ENCODE assay signal across 1 cellular context in the genomic region with DNA sequence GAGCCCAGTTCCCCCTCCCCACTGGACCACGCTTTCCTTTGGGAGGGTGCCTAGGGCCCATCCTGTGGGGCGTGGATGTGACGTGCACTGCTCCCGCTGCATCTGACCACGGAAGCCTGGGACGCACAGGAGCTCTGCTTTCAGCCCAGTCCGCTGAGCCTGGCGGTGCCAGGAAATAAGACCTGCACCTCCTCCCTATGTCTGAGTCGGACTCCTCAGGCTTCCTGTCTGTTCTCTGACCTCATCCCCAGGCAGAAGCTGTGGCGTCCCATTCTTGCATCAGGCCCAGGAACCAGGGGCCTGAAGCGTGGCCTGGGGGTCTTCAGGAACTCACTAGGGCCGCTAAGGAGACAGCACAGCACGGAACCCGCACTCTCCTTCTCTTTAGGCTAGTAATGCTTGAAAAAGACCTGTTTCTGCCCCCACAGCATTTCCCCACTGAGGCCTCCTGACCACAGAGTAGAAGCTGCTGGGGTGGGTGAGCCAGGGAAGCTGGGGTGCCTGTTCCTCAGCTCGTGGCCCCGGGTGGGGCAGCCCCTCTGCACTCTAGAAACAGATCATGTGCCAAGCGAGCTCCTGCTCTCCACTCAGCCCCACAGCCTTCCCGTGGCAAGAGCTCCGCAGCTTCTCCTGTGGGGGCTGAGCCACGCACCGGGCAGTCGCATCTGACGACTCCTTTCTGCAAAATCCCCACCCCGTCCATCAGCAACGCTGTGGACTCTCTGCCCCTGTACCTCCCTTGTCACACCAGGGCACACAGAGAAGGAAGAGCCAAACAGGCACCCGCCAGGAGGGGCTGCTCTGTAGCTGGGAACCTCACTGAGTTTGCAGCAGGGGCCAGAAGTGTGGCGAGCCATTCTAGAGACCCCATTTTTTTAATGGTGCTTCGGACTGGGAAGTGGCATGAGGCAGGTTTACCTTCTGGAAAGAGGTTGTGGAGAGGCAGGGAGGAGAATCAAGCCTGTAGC.
TF ChIP-seq lines count a peak whose summit lies in the region.

No MANE protein-coding gene starts in this region.

TF ChIP-seq in SK-N-SH, 30 proteins besides CTCF, POLR2A, EP300 and RAD21:
- TF ChIP-seq, protein P1, sequence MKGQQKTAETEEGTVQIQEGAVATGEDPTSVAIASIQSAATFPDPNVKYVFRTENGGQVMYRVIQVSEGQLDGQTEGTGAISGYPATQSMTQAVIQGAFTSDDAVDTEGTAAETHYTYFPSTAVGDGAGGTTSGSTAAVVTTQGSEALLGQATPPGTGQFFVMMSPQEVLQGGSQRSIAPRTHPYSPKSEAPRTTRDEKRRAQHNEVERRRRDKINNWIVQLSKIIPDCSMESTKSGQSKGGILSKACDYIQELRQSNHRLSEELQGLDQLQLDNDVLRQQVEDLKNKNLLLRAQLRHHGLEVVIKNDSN (IDR thresholded peaks at IDR 0.05; ENCODE audit: borderline replicate concordance, low read depth) = no peak
- TF ChIP-seq, protein P2, sequence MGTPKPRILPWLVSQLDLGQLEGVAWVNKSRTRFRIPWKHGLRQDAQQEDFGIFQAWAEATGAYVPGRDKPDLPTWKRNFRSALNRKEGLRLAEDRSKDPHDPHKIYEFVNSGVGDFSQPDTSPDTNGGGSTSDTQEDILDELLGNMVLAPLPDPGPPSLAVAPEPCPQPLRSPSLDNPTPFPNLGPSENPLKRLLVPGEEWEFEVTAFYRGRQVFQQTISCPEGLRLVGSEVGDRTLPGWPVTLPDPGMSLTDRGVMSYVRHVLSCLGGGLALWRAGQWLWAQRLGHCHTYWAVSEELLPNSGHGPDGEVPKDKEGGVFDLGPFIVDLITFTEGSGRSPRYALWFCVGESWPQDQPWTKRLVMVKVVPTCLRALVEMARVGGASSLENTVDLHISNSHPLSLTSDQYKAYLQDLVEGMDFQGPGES (IDR thresholded peaks at IDR 0.05; ENCODE audit: low read depth, low read length) = no peak
- TF ChIP-seq RFX5 (IDR thresholded peaks at IDR 0.05; ENCODE audit: low read length) (no peak), EZH2phosphoT487 (IDR thresholded peaks at IDR 0.05; ENCODE audit: borderline replicate concordance, low read depth) (no peak), GABPA (IDR thresholded peaks at IDR 0.05; ENCODE audit: low read depth) (peak; percentile 29; the same call in 1 of the 2 replicates), TCF12 (IDR thresholded peaks at IDR 0.05) (no peak), TAF1 (IDR thresholded peaks at IDR 0.05; ENCODE audit: borderline replicate concordance, low read depth, low read length) (no peak), SIN3A (IDR thresholded peaks at IDR 0.05; ENCODE audit: borderline replicate concordance, low read depth, low read length) (no peak), NFIC (IDR thresholded peaks at IDR 0.05; ENCODE audit: borderline replicate concordance) (peak; percentile 30; the same call in 1 of the 2 replicates), POLR2AphosphoS5 (IDR thresholded peaks at IDR 0.05; ENCODE audit: low read depth, low read length) (no peak), RCOR1 (IDR thresholded peaks at IDR 0.05; ENCODE audit: low read length) (no peak), FOXM1 (IDR thresholded peaks at IDR 0.05; ENCODE audit: low read depth) (no peak), SMC3 (IDR thresholded peaks at IDR 0.05; ENCODE audit: low read depth, low read length) (no peak), FOXJ3 (CRISPR knock-in tag; IDR thresholded peaks at IDR 0.05) (no peak), TEAD4 (IDR thresholded peaks at IDR 0.05; ENCODE audit: borderline replicate concordance, insufficient read depth) (no peak), FOSL2 (IDR thresholded peaks at IDR 0.05; ENCODE audit: borderline replicate concordance, low read depth) (no peak), MEF2A (IDR thresholded peaks at IDR 0.05; ENCODE audit: borderline replicate concordance, low read depth) (no peak), CHD2 (IDR thresholded peaks at IDR 0.05; ENCODE audit: low read length, partially characterized antibody) (no peak), RXRA (IDR thresholded peaks at IDR 0.05; ENCODE audit: borderline replicate concordance, low read depth) (no peak), ELF1 (IDR thresholded peaks at IDR 0.05) (0 out of 2 replicates have a peak, but pooled peaks have one; percentile 41), YY1 (IDR thresholded peaks at IDR 0.05; ENCODE audit: low read depth) (no peak), NRF1 (IDR thresholded peaks at IDR 0.05; ENCODE audit: low read depth, low read length) (no peak), GATA2 (CRISPR knock-in tag; IDR thresholded peaks at IDR 0.05) (no peak), JUND (IDR thresholded peaks at IDR 0.05) (no peak)
- TF ChIP-seq, protein P3, sequence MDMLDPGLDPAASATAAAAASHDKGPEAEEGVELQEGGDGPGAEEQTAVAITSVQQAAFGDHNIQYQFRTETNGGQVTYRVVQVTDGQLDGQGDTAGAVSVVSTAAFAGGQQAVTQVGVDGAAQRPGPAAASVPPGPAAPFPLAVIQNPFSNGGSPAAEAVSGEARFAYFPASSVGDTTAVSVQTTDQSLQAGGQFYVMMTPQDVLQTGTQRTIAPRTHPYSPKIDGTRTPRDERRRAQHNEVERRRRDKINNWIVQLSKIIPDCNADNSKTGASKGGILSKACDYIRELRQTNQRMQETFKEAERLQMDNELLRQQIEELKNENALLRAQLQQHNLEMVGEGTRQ (IDR thresholded peaks at IDR 0.05; ENCODE audit: borderline replicate concordance, low read depth, low read length) = no peak
- TF ChIP-seq, protein P4, sequence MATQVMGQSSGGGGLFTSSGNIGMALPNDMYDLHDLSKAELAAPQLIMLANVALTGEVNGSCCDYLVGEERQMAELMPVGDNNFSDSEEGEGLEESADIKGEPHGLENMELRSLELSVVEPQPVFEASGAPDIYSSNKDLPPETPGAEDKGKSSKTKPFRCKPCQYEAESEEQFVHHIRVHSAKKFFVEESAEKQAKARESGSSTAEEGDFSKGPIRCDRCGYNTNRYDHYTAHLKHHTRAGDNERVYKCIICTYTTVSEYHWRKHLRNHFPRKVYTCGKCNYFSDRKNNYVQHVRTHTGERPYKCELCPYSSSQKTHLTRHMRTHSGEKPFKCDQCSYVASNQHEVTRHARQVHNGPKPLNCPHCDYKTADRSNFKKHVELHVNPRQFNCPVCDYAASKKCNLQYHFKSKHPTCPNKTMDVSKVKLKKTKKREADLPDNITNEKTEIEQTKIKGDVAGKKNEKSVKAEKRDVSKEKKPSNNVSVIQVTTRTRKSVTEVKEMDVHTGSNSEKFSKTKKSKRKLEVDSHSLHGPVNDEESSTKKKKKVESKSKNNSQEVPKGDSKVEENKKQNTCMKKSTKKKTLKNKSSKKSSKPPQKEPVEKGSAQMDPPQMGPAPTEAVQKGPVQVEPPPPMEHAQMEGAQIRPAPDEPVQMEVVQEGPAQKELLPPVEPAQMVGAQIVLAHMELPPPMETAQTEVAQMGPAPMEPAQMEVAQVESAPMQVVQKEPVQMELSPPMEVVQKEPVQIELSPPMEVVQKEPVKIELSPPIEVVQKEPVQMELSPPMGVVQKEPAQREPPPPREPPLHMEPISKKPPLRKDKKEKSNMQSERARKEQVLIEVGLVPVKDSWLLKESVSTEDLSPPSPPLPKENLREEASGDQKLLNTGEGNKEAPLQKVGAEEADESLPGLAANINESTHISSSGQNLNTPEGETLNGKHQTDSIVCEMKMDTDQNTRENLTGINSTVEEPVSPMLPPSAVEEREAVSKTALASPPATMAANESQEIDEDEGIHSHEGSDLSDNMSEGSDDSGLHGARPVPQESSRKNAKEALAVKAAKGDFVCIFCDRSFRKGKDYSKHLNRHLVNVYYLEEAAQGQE (IDR thresholded peaks at IDR 0.05; ENCODE audit: low read depth, low read length) = no peak
- TF ChIP-seq, protein P5, sequence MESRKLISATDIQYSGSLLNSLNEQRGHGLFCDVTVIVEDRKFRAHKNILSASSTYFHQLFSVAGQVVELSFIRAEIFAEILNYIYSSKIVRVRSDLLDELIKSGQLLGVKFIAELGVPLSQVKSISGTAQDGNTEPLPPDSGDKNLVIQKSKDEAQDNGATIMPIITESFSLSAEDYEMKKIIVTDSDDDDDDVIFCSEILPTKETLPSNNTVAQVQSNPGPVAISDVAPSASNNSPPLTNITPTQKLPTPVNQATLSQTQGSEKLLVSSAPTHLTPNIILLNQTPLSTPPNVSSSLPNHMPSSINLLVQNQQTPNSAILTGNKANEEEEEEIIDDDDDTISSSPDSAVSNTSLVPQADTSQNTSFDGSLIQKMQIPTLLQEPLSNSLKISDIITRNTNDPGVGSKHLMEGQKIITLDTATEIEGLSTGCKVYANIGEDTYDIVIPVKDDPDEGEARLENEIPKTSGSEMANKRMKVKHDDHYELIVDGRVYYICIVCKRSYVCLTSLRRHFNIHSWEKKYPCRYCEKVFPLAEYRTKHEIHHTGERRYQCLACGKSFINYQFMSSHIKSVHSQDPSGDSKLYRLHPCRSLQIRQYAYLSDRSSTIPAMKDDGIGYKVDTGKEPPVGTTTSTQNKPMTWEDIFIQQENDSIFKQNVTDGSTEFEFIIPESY (IDR thresholded peaks at IDR 0.05; ENCODE audit: borderline replicate concordance, low read depth) = 0 out of 2 replicates have a peak, but pooled peaks have one; percentile 42
- TF ChIP-seq, protein P6, sequence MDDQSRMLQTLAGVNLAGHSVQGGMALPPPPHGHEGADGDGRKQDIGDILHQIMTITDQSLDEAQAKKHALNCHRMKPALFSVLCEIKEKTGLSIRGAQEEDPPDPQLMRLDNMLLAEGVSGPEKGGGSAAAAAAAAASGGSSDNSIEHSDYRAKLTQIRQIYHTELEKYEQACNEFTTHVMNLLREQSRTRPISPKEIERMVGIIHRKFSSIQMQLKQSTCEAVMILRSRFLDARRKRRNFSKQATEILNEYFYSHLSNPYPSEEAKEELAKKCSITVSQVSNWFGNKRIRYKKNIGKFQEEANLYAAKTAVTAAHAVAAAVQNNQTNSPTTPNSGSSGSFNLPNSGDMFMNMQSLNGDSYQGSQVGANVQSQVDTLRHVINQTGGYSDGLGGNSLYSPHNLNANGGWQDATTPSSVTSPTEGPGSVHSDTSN (IDR thresholded peaks at IDR 0.05) = no peak
- TF ChIP-seq, protein P7, sequence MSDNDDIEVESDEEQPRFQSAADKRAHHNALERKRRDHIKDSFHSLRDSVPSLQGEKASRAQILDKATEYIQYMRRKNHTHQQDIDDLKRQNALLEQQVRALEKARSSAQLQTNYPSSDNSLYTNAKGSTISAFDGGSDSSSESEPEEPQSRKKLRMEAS (IDR thresholded peaks at IDR 0.05; ENCODE audit: low read depth) = no peak
